ENCODE assay signal across 18 cellular contexts in the genomic region with DNA sequence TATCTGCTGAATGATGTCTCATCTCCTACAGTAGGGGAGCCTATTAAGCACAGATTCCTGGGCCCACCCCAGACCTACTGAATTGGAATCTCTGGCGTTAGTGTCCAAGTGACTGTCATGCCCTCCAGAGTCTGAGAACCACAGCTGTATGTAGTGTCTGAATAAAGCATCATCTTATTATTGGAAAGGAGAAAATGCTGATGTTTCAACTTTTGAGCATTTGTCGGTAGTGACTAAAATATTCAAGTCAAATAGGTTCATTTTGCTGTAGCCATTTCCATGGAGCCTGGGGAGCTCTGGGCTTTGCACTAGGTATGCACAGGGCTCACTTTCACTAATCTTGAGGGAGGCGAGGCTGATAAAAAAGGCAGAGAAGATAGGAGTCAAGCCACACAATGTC. TPM values are rescaled to one million over a fixed set of nuclear protein-coding genes. Genes with fewer than 3 reads are reported as not detected.
DNase-seq lines count a peak whose midpoint lies in the region; ATAC-seq, FAIRE-seq and TF ChIP-seq lines count a peak whose summit lies in the region.
"Had no signal": no experiment of that assay in that cellular context is flagged by ENCODE, and none has a peak within 500 bp of the region (broad histone marks: within the 10 kb centered on the region; RNA-seq: fewer than 3 reads in every experiment).

No MANE protein-coding gene starts in this region.

- no peak for TF ChIP-seq CTCF in A549 (IDR thresholded peaks at IDR 0.05)
- no peak for TF ChIP-seq CTCF in esophagus muscularis mucosa (IDR thresholded peaks at IDR 0.05)

- CTCF ChIA-PET in activated CD4-positive, alpha-beta T cell treated with anti-CD3 and anti-CD28 coated beads, Interleukin-2, amount 10 ng/mL, durations not matched to agents 7 days and 5 days (lab: Charles Lee), result interaction anchor here (0.6 to 1.6 kb wide), 4 partner anchors 10 to 41 kb away, joined by 3 to 6 read pairs (median 4); no protein-coding TSS in a partner anchor
- CTCF ChIA-PET in activated CD4-positive, alpha-beta T cell treated with anti-CD3 and anti-CD28 coated beads for 36 hours (lab: Charles Lee), result no interaction called here
- CTCF ChIA-PET in A549 (lab: Yijun Ruan, JAX), result interaction anchor here (0.6 to 5.6 kb wide), 9 partner anchors 10 to 266 kb away, joined by 3 to 26 read pairs (median 4); no protein-coding TSS in a partner anchor
- CTCF ChIA-PET in activated CD8-positive, alpha-beta T cell treated with anti-CD3 and anti-CD28 coated beads, Interleukin-2, amount 10 ng/mL, durations not matched to agents 7 days and 5 days (lab: Charles Lee), result interaction anchor here (0.9 to 3.3 kb wide), 6 partner anchors 12 to 234 kb away, joined by 3 to 19 read pairs (median 6); no protein-coding TSS in a partner anchor

- peak overlapping the region; percentile 65 for H3K27ac Mint-ChIP-seq in activated CD4-positive, alpha-beta T cell treated with anti-CD3 and anti-CD28 coated beads, Interleukin-2, amount 10 ng/mL, durations not matched to agents 7 days and 5 days
- H3K27ac Mint-ChIP-seq in activated CD4-positive, alpha-beta T cell treated with anti-CD3 and anti-CD28 coated beads for 36 hours, result no peak overlapping the region
- H3K27ac Mint-ChIP-seq in activated CD8-positive, alpha-beta T cell treated with anti-CD3 and anti-CD28 coated beads, Interleukin-2, amount 10 ng/mL, durations not matched to agents 7 days and 5 days, result peak overlapping the region; percentile 78
- H3K27ac Mint-ChIP-seq: B cell; CD8-positive, alpha-beta T cell; H9 had no signal

- peaks cover 9% of the 10 kb centered on the region for H3K4me1 Mint-ChIP-seq in activated CD4-positive, alpha-beta T cell treated with anti-CD3 and anti-CD28 coated beads, Interleukin-2, amount 10 ng/mL, durations not matched to agents 7 days and 5 days
- peaks cover 9% of the 10 kb centered on the region for H3K4me1 Mint-ChIP-seq in activated CD4-positive, alpha-beta T cell treated with anti-CD3 and anti-CD28 coated beads for 36 hours
- peaks cover 14% of the 10 kb centered on the region for H3K4me1 Mint-ChIP-seq in activated CD8-positive, alpha-beta T cell treated with anti-CD3 and anti-CD28 coated beads, Interleukin-2, amount 10 ng/mL, durations not matched to agents 7 days and 5 days (ENCODE audit: low read depth)

- H3K9me3 ChIP-seq in A549 (no peaks in the 10 kb centered on the region), esophagus muscularis mucosa (no peaks in the 10 kb centered on the region)
- H3K9me3 ChIP-seq: BLaER1 treated with 17β-estradiol and CSF1 and Interleukin-3, amounts not matched to agents 10 nM and 100 nM had no signal

- 80% methylated on average over 3 of the region's 3 CpGs for WGBS in A549 (ENCODE audit: missing lambda C conversion rate)
- 95% methylated on average over 3 of the region's 3 CpGs for WGBS in esophagus muscularis mucosa

- no peaks in the 10 kb centered on the region for H3K9me3 Mint-ChIP-seq in activated CD4-positive, alpha-beta T cell treated with anti-CD3 and anti-CD28 coated beads, Interleukin-2, amount 10 ng/mL, durations not matched to agents 7 days and 5 days
- H3K9me3 Mint-ChIP-seq in activated CD4-positive, alpha-beta T cell treated with anti-CD3 and anti-CD28 coated beads for 36 hours (ENCODE audit: low read depth), result no peaks in the 10 kb centered on the region
- no peaks in the 10 kb centered on the region for H3K9me3 Mint-ChIP-seq in activated CD8-positive, alpha-beta T cell treated with anti-CD3 and anti-CD28 coated beads, Interleukin-2, amount 10 ng/mL, durations not matched to agents 7 days and 5 days (ENCODE audit: insufficient read depth)
- H3K9me3 Mint-ChIP-seq: CD8-positive, alpha-beta T cell; H9 had no signal

- FAIRE-seq in A549 (lab: Jason Lieb, UNC), result no peak
- FAIRE-seq: HTR-8/SVneo had no signal

- ATAC-seq in activated CD4-positive, alpha-beta T cell treated with anti-CD3 and anti-CD28 coated beads for 36 hours, result no peak
- ATAC-seq in A549 (no peak), GM21423 (IDR thresholded peaks at IDR 0.05; ENCODE audit: unreplicated experiment) (no peak)
- ATAC-seq in activated CD8-positive, alpha-beta T cell treated with anti-CD3 and anti-CD28 coated beads, Interleukin-2, amount 10 ng/mL, durations not matched to agents 7 days and 5 days, result no peak

- no peak overlapping the region for H3K4me3 Mint-ChIP-seq in activated CD4-positive, alpha-beta T cell treated with anti-CD3 and anti-CD28 coated beads, Interleukin-2, amount 10 ng/mL, durations not matched to agents 7 days and 5 days
- no peak overlapping the region for H3K4me3 Mint-ChIP-seq in activated CD4-positive, alpha-beta T cell treated with anti-CD3 and anti-CD28 coated beads for 36 hours
- H3K4me3 Mint-ChIP-seq in activated CD8-positive, alpha-beta T cell treated with anti-CD3 and anti-CD28 coated beads, Interleukin-2, amount 10 ng/mL, durations not matched to agents 7 days and 5 days, result no peak overlapping the region
- H3K4me3 Mint-ChIP-seq: B cell; CD8-positive, alpha-beta T cell; H9 had no signal

- H3K36me3 Mint-ChIP-seq in activated CD4-positive, alpha-beta T cell treated with anti-CD3 and anti-CD28 coated beads, Interleukin-2, amount 10 ng/mL, durations not matched to agents 7 days and 5 days (ENCODE audit: low read depth), result no peaks in the 10 kb centered on the region
- no peaks in the 10 kb centered on the region for H3K36me3 Mint-ChIP-seq in activated CD4-positive, alpha-beta T cell treated with anti-CD3 and anti-CD28 coated beads for 36 hours (ENCODE audit: low read depth)
- no peaks in the 10 kb centered on the region for H3K36me3 Mint-ChIP-seq in activated CD8-positive, alpha-beta T cell treated with anti-CD3 and anti-CD28 coated beads, Interleukin-2, amount 10 ng/mL, durations not matched to agents 7 days and 5 days (ENCODE audit: low read depth)
- H3K36me3 Mint-ChIP-seq: CD8-positive, alpha-beta T cell had no signal

- H3K27ac ChIP-seq in A549 (no peak overlapping the region), esophagus muscularis mucosa (replicated peaks in 1 of 4) (no peak overlapping the region)
- H3K27ac ChIP-seq: 22Rv1; BLaER1 treated with 17β-estradiol and CSF1 and Interleukin-3, amounts not matched to agents 10 nM and 100 nM had no signal

- no peak for TF ChIP-seq RAD21 in A549 (conservative IDR thresholded peaks at IDR 0.05 in 1 of 2, IDR thresholded peaks at IDR 0.05 in 1 of 2)

- TF ChIP-seq POLR2A in A549 (IDR thresholded peaks at IDR 0.05; ENCODE audit: low read length) (no peak), esophagus muscularis mucosa (IDR thresholded peaks at IDR 0.05; ENCODE audit: low read depth) (no peak)

- no peaks in the 10 kb centered on the region for H3K27me3 ChIP-seq in esophagus muscularis mucosa
- H3K27me3 ChIP-seq: BLaER1 treated with 17β-estradiol and CSF1 and Interleukin-3, amounts not matched to agents 10 nM and 100 nM had no signal

- H3K4me1 ChIP-seq in A549 (no peaks in the 10 kb centered on the region), esophagus muscularis mucosa (peaks cover 4 to 17% (median 11%) of the 10 kb centered on the region in 4 donors)

- H3K4me3 ChIP-seq in A549 (no peak overlapping the region), esophagus muscularis mucosa (no peak overlapping the region)
- H3K4me3 ChIP-seq: BLaER1 treated with 17β-estradiol and CSF1 and Interleukin-3, amounts not matched to agents 10 nM and 100 nM had no signal

- no peaks in the 10 kb centered on the region for H3K36me3 ChIP-seq in esophagus muscularis mucosa
- H3K36me3 ChIP-seq: BLaER1 treated with 17β-estradiol and CSF1 and Interleukin-3, amounts not matched to agents 10 nM and 100 nM had no signal

- intact Hi-C loops in activated CD4-positive, alpha-beta T cell treated with anti-CD3 and anti-CD28 coated beads for 36 hours (cut with DNase I, micrococcal nuclease), result no loop called here
- intact Hi-C loops in esophagus muscularis mucosa (cut with DNase I), result no loop called here

- POLR2A ChIA-PET in activated CD4-positive, alpha-beta T cell treated with anti-CD3 and anti-CD28 coated beads, Interleukin-2, amount 10 ng/mL, durations not matched to agents 7 days and 5 days (lab: Charles Lee), result no interaction called here
- POLR2A ChIA-PET in activated CD4-positive, alpha-beta T cell treated with anti-CD3 and anti-CD28 coated beads for 36 hours (lab: Charles Lee), result interaction anchor here (0.6 kb wide), 1 partner anchor 24 kb away, joined by 7 read pairs; no protein-coding TSS in a partner anchor
- POLR2A ChIA-PET in A549 (lab: Yijun Ruan, JAX), result no interaction called here
- POLR2A ChIA-PET in activated CD8-positive, alpha-beta T cell treated with anti-CD3 and anti-CD28 coated beads, Interleukin-2, amount 10 ng/mL, durations not matched to agents 7 days and 5 days (lab: Charles Lee), result interaction anchor here (0.9 kb wide), 1 partner anchor 275 kb away, joined by 3 read pairs; the partner anchor contains the start of genes HMGXB3 and TIGD6

- H3K4me2 ChIP-seq in A549, result no peak overlapping the region

- H3K27me3 Mint-ChIP-seq in activated CD4-positive, alpha-beta T cell treated with anti-CD3 and anti-CD28 coated beads, Interleukin-2, amount 10 ng/mL, durations not matched to agents 7 days and 5 days, result peaks cover 3% of the 10 kb centered on the region
- peaks cover 7% of the 10 kb centered on the region for H3K27me3 Mint-ChIP-seq in activated CD4-positive, alpha-beta T cell treated with anti-CD3 and anti-CD28 coated beads for 36 hours
- peaks cover 8% of the 10 kb centered on the region for H3K27me3 Mint-ChIP-seq in activated CD8-positive, alpha-beta T cell treated with anti-CD3 and anti-CD28 coated beads, Interleukin-2, amount 10 ng/mL, durations not matched to agents 7 days and 5 days (ENCODE audit: low read depth)

- no peak for DNase-seq in activated CD4-positive, alpha-beta T cell treated with anti-CD3 and anti-CD28 coated beads, Interleukin-2, amount 10 ng/mL, durations not matched to agents 7 days and 5 days
- no peak for DNase-seq in activated CD4-positive, alpha-beta T cell treated with anti-CD3 and anti-CD28 coated beads for 36 hours
- no peak for DNase-seq in A549 (ENCODE audit: low read depth in 1 of 2, low spot score in 1 of 2)
- no peak for DNase-seq in activated CD8-positive, alpha-beta T cell treated with anti-CD3 and anti-CD28 coated beads, Interleukin-2, amount 10 ng/mL, durations not matched to agents 7 days and 5 days
- DNase-seq in esophagus muscularis mucosa (ENCODE audit: extremely low spot score), result peak; percentile 86
- no peak for DNase-seq in NCI-H526 (lab: John Stamatoyannopoulos, UW)
- no peak for DNase-seq in AG08395 (ENCODE audit: low spot score)
- DNase-seq: Calu3; CD8-positive, alpha-beta T cell; DMS79 treated with DMSO at 0.1 percent for 48 hours; GF-D8; GOT3; H9 had no signal

- no peak for TF ChIP-seq EP300 in A549 (IDR thresholded peaks at IDR 0.05)
- no peak for TF ChIP-seq EP300 in esophagus muscularis mucosa (IDR thresholded peaks at IDR 0.05)

RNA-seq across cellular contexts. Expression of gene PPARGC1B, which starts 4.8 kb away (rescaled TPM):
- total RNA-seq in activated CD4-positive, alpha-beta T cell treated with anti-CD3 and anti-CD28 coated beads, Interleukin-2, amount 10 ng/mL, durations not matched to agents 7 days and 5 days, result 1 to 10 TPM; 3.6 TPM
- total RNA-seq in activated CD4-positive, alpha-beta T cell treated with anti-CD3 and anti-CD28 coated beads for 36 hours, result 1 to 10 TPM; 4.8 to 4.9 TPM
- polyA plus RNA-seq in A549 (2011; rRNA removed) (1.0 and 1.1 TPM in 2 replicates), A549 (2017; fragmentation: RNase III; extraction: RNeasy Plus Mini Kit Qiagen cat#74134 plus additional on column Dnase treatment) (1.5 to 1.7 TPM (median 1.7 TPM) in 3 replicates)
- polyA plus RNA-seq in A549 (2012; cell fraction: cytosol; rRNA removed), result 1.3 and 1.6 TPM in 2 replicates
- 3.8 and 4.1 TPM in 2 replicates for polyA plus RNA-seq in A549 (2012; cell fraction: nucleus; rRNA removed)
- 2.4 and 4.5 TPM in 2 replicates for polyA minus RNA-seq in A549 (2011; rRNA and poly(A)+ RNA removed)
- total RNA-seq in activated CD8-positive, alpha-beta T cell treated with anti-CD3 and anti-CD28 coated beads, Interleukin-2, amount 10 ng/mL, durations not matched to agents 7 days and 5 days, result 1 to 10 TPM; 9.4 to 9.6 TPM
- 10 to 100 TPM in 2 of 4 donors, 1 to 10 TPM in 2; 5.1 to 14.0 (median 9.7) TPM for total RNA-seq in esophagus muscularis mucosa

Comparison
In these comparisons a context has a peak if more than half of its experiments do, and no peak if none do; other contexts are left out.
1. POLR2A ChIA-PET loops: an anchor here in activated CD4-positive, alpha-beta T cell treated with anti-CD3 and anti-CD28 coated beads for 36 hours (0.6 kb wide) and activated CD8-positive, alpha-beta T cell treated with anti-CD3 and anti-CD28 coated beads, Interleukin-2, amount 10 ng/mL, durations not matched to agents 7 days and 5 days (0.9 kb wide); none called in activated CD4-positive, alpha-beta T cell treated with anti-CD3 and anti-CD28 coated beads, Interleukin-2, amount 10 ng/mL, durations not matched to agents 7 days and 5 days and A549.